Comparison of ENCODE assay signal across 10 cellular contexts in genomic region chr5:82719368-82719767, GRCh38.
DNase-seq lines count a peak whose midpoint lies in the region; ATAC-seq lines count a peak whose summit lies in the region.
"Had no signal": no experiment of that assay in that cellular context is flagged by ENCODE, and none has a peak within 500 bp of the region (broad histone marks: within the 10 kb centered on the region; RNA-seq: fewer than 3 reads in every experiment).

No MANE protein-coding gene starts in this region.

- no peak for DNase-seq in activated naive CD8-positive, alpha-beta T cell treated with anti-CD3 and anti-CD28 coated beads, Interleukin-2, amount 10 ng/mL, durations not matched to agents 7 days and 5 days
- no peak for DNase-seq in activated naive CD8-positive, alpha-beta T cell treated with anti-CD3 and anti-CD28 coated beads for 36 hours
- peak; percentile 1 for DNase-seq in stromal cell of bone marrow (ENCODE audit: low read depth)
- no peak for DNase-seq in activated CD8-positive, alpha-beta memory T cell treated with anti-CD3 and anti-CD28 coated beads, Interleukin-2, amount 10 ng/mL, durations not matched to agents 7 days and 5 days
- no peak for DNase-seq in stimulated activated CD4-positive, alpha-beta T cell treated with anti-CD3 and anti-CD28 coated beads, Interleukin-4, amount 100 ng/mL, for 4 hours
- no peak for DNase-seq in activated CD8-positive, alpha-beta memory T cell treated with anti-CD3 and anti-CD28 coated beads for 24 hours
- DNase-seq: activated naive CD4-positive, alpha-beta T cell treated with Interleukin-2 at 50 U/mL for 16 hours; naive B cell had no signal

- no peaks in the 10 kb centered on the region for H3K36me3 Mint-ChIP-seq in activated naive CD8-positive, alpha-beta T cell treated with anti-CD3 and anti-CD28 coated beads, Interleukin-2, amount 10 ng/mL, durations not matched to agents 7 days and 5 days
- H3K36me3 Mint-ChIP-seq in activated naive CD8-positive, alpha-beta T cell treated with anti-CD3 and anti-CD28 coated beads for 36 hours = no peaks in the 10 kb centered on the region
- no peaks in the 10 kb centered on the region for H3K36me3 Mint-ChIP-seq in activated T-helper 17 cell treated with anti-CD3 and anti-CD28 coated beads, Interleukin-2, amount 50 U/mL, for 72 hours (ENCODE audit: low read depth)
- H3K36me3 Mint-ChIP-seq in activated CD8-positive, alpha-beta memory T cell treated with anti-CD3 and anti-CD28 coated beads, Interleukin-2, amount 10 ng/mL, durations not matched to agents 7 days and 5 days = no peaks in the 10 kb centered on the region
- H3K36me3 Mint-ChIP-seq: naive B cell had no signal

- peak; percentile 58 for ATAC-seq in activated naive CD8-positive, alpha-beta T cell treated with anti-CD3 and anti-CD28 coated beads, Interleukin-2, amount 10 ng/mL, durations not matched to agents 7 days and 5 days (ENCODE audit: low read depth)
- ATAC-seq in HG03159 (IDR thresholded peaks at IDR 0.05; ENCODE audit: unreplicated experiment) = peak; percentile 92
- peak; percentile 61 for ATAC-seq in activated T-helper 17 cell treated with anti-CD3 and anti-CD28 coated beads, Interleukin-2, amount 50 U/mL, for 72 hours (replicated peaks)
- no peak for ATAC-seq in activated CD8-positive, alpha-beta memory T cell treated with anti-CD3 and anti-CD28 coated beads, Interleukin-2, amount 10 ng/mL, durations not matched to agents 7 days and 5 days

- H3K4me1 Mint-ChIP-seq in activated naive CD8-positive, alpha-beta T cell treated with anti-CD3 and anti-CD28 coated beads, Interleukin-2, amount 10 ng/mL, durations not matched to agents 7 days and 5 days = peaks cover 11% of the 10 kb centered on the region
- H3K4me1 Mint-ChIP-seq in activated naive CD8-positive, alpha-beta T cell treated with anti-CD3 and anti-CD28 coated beads for 36 hours = peaks cover 4% of the 10 kb centered on the region
- H3K4me1 Mint-ChIP-seq in activated T-helper 17 cell treated with anti-CD3 and anti-CD28 coated beads, Interleukin-2, amount 50 U/mL, for 72 hours = no peaks in the 10 kb centered on the region
- peaks cover 2% of the 10 kb centered on the region for H3K4me1 Mint-ChIP-seq in activated CD8-positive, alpha-beta memory T cell treated with anti-CD3 and anti-CD28 coated beads, Interleukin-2, amount 10 ng/mL, durations not matched to agents 7 days and 5 days
- H3K4me1 Mint-ChIP-seq: naive B cell had no signal

- POLR2A ChIA-PET in activated naive CD8-positive, alpha-beta T cell treated with anti-CD3 and anti-CD28 coated beads, Interleukin-2, amount 10 ng/mL, durations not matched to agents 7 days and 5 days (lab: Charles Lee) = no interaction called here

- no peak overlapping the region for H3K27ac Mint-ChIP-seq in activated naive CD8-positive, alpha-beta T cell treated with anti-CD3 and anti-CD28 coated beads, Interleukin-2, amount 10 ng/mL, durations not matched to agents 7 days and 5 days
- no peak overlapping the region for H3K27ac Mint-ChIP-seq in activated naive CD8-positive, alpha-beta T cell treated with anti-CD3 and anti-CD28 coated beads for 36 hours
- H3K27ac Mint-ChIP-seq in activated T-helper 17 cell treated with anti-CD3 and anti-CD28 coated beads, Interleukin-2, amount 50 U/mL, for 72 hours = no peak overlapping the region
- H3K27ac Mint-ChIP-seq in activated CD8-positive, alpha-beta memory T cell treated with anti-CD3 and anti-CD28 coated beads, Interleukin-2, amount 10 ng/mL, durations not matched to agents 7 days and 5 days = no peak overlapping the region
- H3K27ac Mint-ChIP-seq: naive B cell had no signal

- no peak overlapping the region for H3K4me3 Mint-ChIP-seq in activated naive CD8-positive, alpha-beta T cell treated with anti-CD3 and anti-CD28 coated beads, Interleukin-2, amount 10 ng/mL, durations not matched to agents 7 days and 5 days
- no peak overlapping the region for H3K4me3 Mint-ChIP-seq in activated naive CD8-positive, alpha-beta T cell treated with anti-CD3 and anti-CD28 coated beads for 36 hours
- H3K4me3 Mint-ChIP-seq in activated T-helper 17 cell treated with anti-CD3 and anti-CD28 coated beads, Interleukin-2, amount 50 U/mL, for 72 hours = no peak overlapping the region
- no peak overlapping the region for H3K4me3 Mint-ChIP-seq in activated CD8-positive, alpha-beta memory T cell treated with anti-CD3 and anti-CD28 coated beads, Interleukin-2, amount 10 ng/mL, durations not matched to agents 7 days and 5 days
- H3K4me3 Mint-ChIP-seq: naive B cell had no signal

- no peaks in the 10 kb centered on the region for H3K27me3 Mint-ChIP-seq in activated naive CD8-positive, alpha-beta T cell treated with anti-CD3 and anti-CD28 coated beads, Interleukin-2, amount 10 ng/mL, durations not matched to agents 7 days and 5 days
- peaks cover 7% of the 10 kb centered on the region for H3K27me3 Mint-ChIP-seq in activated naive CD8-positive, alpha-beta T cell treated with anti-CD3 and anti-CD28 coated beads for 36 hours
- no peaks in the 10 kb centered on the region for H3K27me3 Mint-ChIP-seq in activated T-helper 17 cell treated with anti-CD3 and anti-CD28 coated beads, Interleukin-2, amount 50 U/mL, for 72 hours
- H3K27me3 Mint-ChIP-seq in activated CD8-positive, alpha-beta memory T cell treated with anti-CD3 and anti-CD28 coated beads, Interleukin-2, amount 10 ng/mL, durations not matched to agents 7 days and 5 days = no peaks in the 10 kb centered on the region
- H3K27me3 Mint-ChIP-seq: naive B cell had no signal

- H3K9me3 Mint-ChIP-seq in activated naive CD8-positive, alpha-beta T cell treated with anti-CD3 and anti-CD28 coated beads, Interleukin-2, amount 10 ng/mL, durations not matched to agents 7 days and 5 days = peaks cover 6% of the 10 kb centered on the region
- no peaks in the 10 kb centered on the region for H3K9me3 Mint-ChIP-seq in activated naive CD8-positive, alpha-beta T cell treated with anti-CD3 and anti-CD28 coated beads for 36 hours
- no peaks in the 10 kb centered on the region for H3K9me3 Mint-ChIP-seq in activated T-helper 17 cell treated with anti-CD3 and anti-CD28 coated beads, Interleukin-2, amount 50 U/mL, for 72 hours
- H3K9me3 Mint-ChIP-seq in activated CD8-positive, alpha-beta memory T cell treated with anti-CD3 and anti-CD28 coated beads, Interleukin-2, amount 10 ng/mL, durations not matched to agents 7 days and 5 days (ENCODE audit: low read depth) = no peaks in the 10 kb centered on the region
- H3K9me3 Mint-ChIP-seq: naive B cell had no signal

- CTCF ChIA-PET in activated CD8-positive, alpha-beta memory T cell treated with anti-CD3 and anti-CD28 coated beads, Interleukin-2, amount 10 ng/mL, durations not matched to agents 7 days and 5 days (lab: Charles Lee) = no interaction called here
